In genomic region chr11:95055273-95055897, GRCh38 we compare ENCODE assay signal across 16 cellular contexts. TPM values are rescaled to one million over a fixed set of nuclear protein-coding genes. Genes with fewer than 3 reads are reported as not detected.
DNase-seq lines count a peak whose midpoint lies in the region; ATAC-seq and TF ChIP-seq lines count a peak whose summit lies in the region.
"Had no signal": no experiment of that assay in that cellular context is flagged by ENCODE, and none has a peak within 500 bp of the region (broad histone marks: within the 10 kb centered on the region; RNA-seq: fewer than 3 reads in every experiment).

No MANE protein-coding gene starts in this region.

- H3K4me1 ChIP-seq in hepatocyte (ENCODE audit: insufficient read depth) (no peaks in the 10 kb centered on the region), GM23338 (ENCODE audit: insufficient read depth) (no peaks in the 10 kb centered on the region)
- H3K4me1 ChIP-seq: Caco-2 had no signal

- no peaks in the 10 kb centered on the region for H3F3A ChIP-seq in GM23338 (replicated peaks; ENCODE audit: low read depth)

- TF ChIP-seq CTCF in nephron progenitor cell (IDR thresholded peaks at IDR 0.05) (no peak), hepatocyte (IDR thresholded peaks at IDR 0.05; ENCODE audit: poor library complexity) (no peak), GM23338 (conservative IDR thresholded peaks at IDR 0.05; ENCODE audit: low read depth in 2 of 2) (no peak)

- H2AFZ ChIP-seq in hepatocyte, result no peak overlapping the region
- no peak overlapping the region for H2AFZ ChIP-seq in GM23338

- H3K9me3 Mint-ChIP-seq in memory B cell, result no peaks in the 10 kb centered on the region
- H3K9me3 Mint-ChIP-seq in nephron progenitor cell, result no peaks in the 10 kb centered on the region
- H3K9me3 Mint-ChIP-seq in GM23338, result no peaks in the 10 kb centered on the region
- H3K9me3 Mint-ChIP-seq: activated CD4-positive, alpha-beta T cell treated with anti-CD3 and anti-CD28 coated beads, Interleukin-2, amount 10 ng/mL, durations not matched to agents 7 days and 5 days; stimulated activated naive CD8-positive, alpha-beta T cell treated with anti-CD3 and anti-CD28 coated beads, Interleukin-15, Interleukin-2, amounts not matched to agents 100 ng/mL and 50 ng/mL, for 24 hours had no signal

- H3K9me2 ChIP-seq in hepatocyte (replicated peaks; ENCODE audit: insufficient read depth) (no peaks in the 10 kb centered on the region), GM23338 (ENCODE audit: insufficient read depth) (no peaks in the 10 kb centered on the region)

- H3K27ac Mint-ChIP-seq in memory B cell (no peak overlapping the region), nephron progenitor cell (no peak overlapping the region), GM23338 (no peak overlapping the region)
- H3K27ac Mint-ChIP-seq: activated CD4-positive, alpha-beta T cell treated with anti-CD3 and anti-CD28 coated beads, Interleukin-2, amount 10 ng/mL, durations not matched to agents 7 days and 5 days; stimulated activated naive CD8-positive, alpha-beta T cell treated with anti-CD3 and anti-CD28 coated beads, Interleukin-15, Interleukin-2, amounts not matched to agents 100 ng/mL and 50 ng/mL, for 24 hours had no signal

- no peaks in the 10 kb centered on the region for H3K36me3 ChIP-seq in hepatocyte (replicated peaks; ENCODE audit: insufficient read depth, low read depth)
- H3K36me3 ChIP-seq in GM23338 (ENCODE audit: insufficient read depth), result no peaks in the 10 kb centered on the region
- H3K36me3 ChIP-seq: cardiac muscle cell had no signal

- peak; percentile 96 for ATAC-seq in GM18909 (IDR thresholded peaks at IDR 0.05; ENCODE audit: poor library complexity, unreplicated experiment)
- ATAC-seq in GM21619 (IDR thresholded peaks at IDR 0.05; ENCODE audit: unreplicated experiment), result peak; percentile 93
- peak; percentile 96 for ATAC-seq in HG03066 (IDR thresholded peaks at IDR 0.05; ENCODE audit: low read depth, unreplicated experiment)
- ATAC-seq in memory B cell (ENCODE audit: low read depth), result peak; percentile 80
- no peak for ATAC-seq in GM23338
- ATAC-seq: HepG2 had no signal

- H3K4me3 ChIP-seq in hepatocyte (no peak overlapping the region), GM23338 (no peak overlapping the region)
- H3K4me3 ChIP-seq: cardiac muscle cell had no signal

- no peaks in the 10 kb centered on the region for H3K9me3 ChIP-seq in hepatocyte (ENCODE audit: low read depth)
- H3K9me3 ChIP-seq: Caco-2 had no signal

- intact Hi-C loops in head of caudate nucleus (cut with DNase I), result no loop called here

- H3K79me2 ChIP-seq in hepatocyte (no peaks in the 10 kb centered on the region), GM23338 (replicated peaks; ENCODE audit: insufficient read depth) (no peaks in the 10 kb centered on the region)

- H3K27ac ChIP-seq in hepatocyte, result no peak overlapping the region
- no peak overlapping the region for H3K27ac ChIP-seq in GM23338 (ENCODE audit: low read depth)
- H3K27ac ChIP-seq: cardiac muscle cell had no signal

- H3K36me3 Mint-ChIP-seq in memory B cell (no peaks in the 10 kb centered on the region), nephron progenitor cell (ENCODE audit: low read depth) (no peaks in the 10 kb centered on the region), GM23338 (ENCODE audit: low read depth) (no peaks in the 10 kb centered on the region)

- H3K4me3 Mint-ChIP-seq in memory B cell (no peak overlapping the region), nephron progenitor cell (no peak overlapping the region), GM23338 (no peak overlapping the region)
- H3K4me3 Mint-ChIP-seq: activated CD4-positive, alpha-beta T cell treated with anti-CD3 and anti-CD28 coated beads, Interleukin-2, amount 10 ng/mL, durations not matched to agents 7 days and 5 days; stimulated activated naive CD8-positive, alpha-beta T cell treated with anti-CD3 and anti-CD28 coated beads, Interleukin-15, Interleukin-2, amounts not matched to agents 100 ng/mL and 50 ng/mL, for 24 hours had no signal

- no peaks in the 10 kb centered on the region for H4K20me1 ChIP-seq in hepatocyte (ENCODE audit: insufficient read depth, poor library complexity, severe bottlenecking)
- no peaks in the 10 kb centered on the region for H4K20me1 ChIP-seq in GM23338 (replicated peaks; ENCODE audit: insufficient read depth)

- H3K27me3 Mint-ChIP-seq in memory B cell (peaks cover 1% of the 10 kb centered on the region), nephron progenitor cell (ENCODE audit: low read depth, poor library complexity) (peaks cover 33% of the 10 kb centered on the region), GM23338 (ENCODE audit: insufficient read depth, low read depth, poor library complexity) (peaks cover 6% of the 10 kb centered on the region)

- H3K4me2 ChIP-seq in hepatocyte (no peak overlapping the region), GM23338 (no peak overlapping the region)

- H3K27me3 ChIP-seq in hepatocyte, result no peaks in the 10 kb centered on the region
- no peaks in the 10 kb centered on the region; the same call in 1 of the 2 replicates for H3K27me3 ChIP-seq in GM23338 (ENCODE audit: insufficient read depth)

- DNase-seq in memory B cell (ENCODE audit: low spot score in 2 of 2) (no peak), head of caudate nucleus (no peak), nephron progenitor cell (no peak), hepatocyte (ENCODE audit: low spot score) (no peak), GM23338 (ENCODE audit: low spot score) (no peak)
- DNase-seq: activated CD4-positive, alpha-beta T cell treated with anti-CD3 and anti-CD28 coated beads, Interleukin-2, amount 10 ng/mL, durations not matched to agents 7 days and 5 days; activated gamma-delta T cell treated with Interleukin-2 at 50 U/mL for 16 hours; Caco-2; NCI-H187 treated with DMSO at 0.1 percent for 48 hours; posterior cingulate gyrus had no signal

- WGBS in hepatocyte (ENCODE audit: low lambda C conversion rate, missing lambda C conversion rate), result 44% methylated on average over 2 of the region's 2 CpGs

- H3K4me1 Mint-ChIP-seq in memory B cell, result peaks cover 10% of the 10 kb centered on the region
- H3K4me1 Mint-ChIP-seq in nephron progenitor cell, result no peaks in the 10 kb centered on the region
- no peaks in the 10 kb centered on the region for H3K4me1 Mint-ChIP-seq in GM23338
- H3K4me1 Mint-ChIP-seq: activated CD4-positive, alpha-beta T cell treated with anti-CD3 and anti-CD28 coated beads, Interleukin-2, amount 10 ng/mL, durations not matched to agents 7 days and 5 days had no signal

TF ChIP-seq in GM23338, 12 proteins besides CTCF, POLR2A, EP300 and RAD21:
- TF ChIP-seq ZNF331 (CRISPR knock-in tag; IDR thresholded peaks at IDR 0.05; ENCODE audit: low read depth) (no peak), NANOG (IDR thresholded peaks at IDR 0.05; ENCODE audit: borderline replicate concordance) (no peak), ETS1 (IDR thresholded peaks at IDR 0.05) (no peak), STAT1 (IDR thresholded peaks at IDR 0.05; ENCODE audit: unreplicated experiment) (no peak), EZH2 (IDR thresholded peaks at IDR 0.05; ENCODE audit: low read depth, unreplicated experiment) (no peak), POLR2AphosphoS5 (IDR thresholded peaks at IDR 0.05; ENCODE audit: low read depth) (no peak)

RNA-seq across cellular contexts. Expression of gene KDM4F, which starts 6.2 kb away (rescaled TPM):
- total RNA-seq in hepatocyte, result not detected in 2 replicates
- polyA plus RNA-seq in hepatocyte (not detected in 2 replicates), GM23338 (2016; fragmentation: Nextera tagmentation; extraction: Ambion mirVana) (not detected in 2 replicates)
- not detected in 2 replicates for total RNA-seq in GM23338 (2014; rRNA removed; shearing (Covaris generic))
- total RNA-seq: activated CD4-positive, alpha-beta T cell treated with anti-CD3 and anti-CD28 coated beads, Interleukin-2, amount 10 ng/mL, durations not matched to agents 7 days and 5 days; Caco-2; cardiac muscle cell; HepG2 had no signal
- polyA plus RNA-seq: cardiac muscle cell, HepG2 had no signal

RNA-seq across cellular contexts. Expression of gene SRSF8, which starts 11.3 kb away (rescaled TPM):
- total RNA-seq in hepatocyte, result 31.2 and 52.0 TPM in 2 replicates
- polyA plus RNA-seq in hepatocyte (43.0 and 48.2 TPM in 2 replicates), GM23338 (2016; fragmentation: Nextera tagmentation; extraction: Ambion mirVana) (18.2 and 19.9 TPM in 2 replicates)
- 11.0 and 12.6 TPM in 2 replicates for total RNA-seq in GM23338 (2014; rRNA removed; shearing (Covaris generic))

RNA-seq across cellular contexts. Expression of gene KDM4E, which starts 30.3 kb away (rescaled TPM):
- total RNA-seq in hepatocyte, result not detected in 2 replicates
- polyA plus RNA-seq in hepatocyte (not detected in 2 replicates), GM23338 (2016; fragmentation: Nextera tagmentation; extraction: Ambion mirVana) (not detected in 2 replicates)
- total RNA-seq in GM23338 (2014; rRNA removed; shearing (Covaris generic)), result not detected in 2 replicates
- total RNA-seq: activated CD4-positive, alpha-beta T cell treated with anti-CD3 and anti-CD28 coated beads, Interleukin-2, amount 10 ng/mL, durations not matched to agents 7 days and 5 days; Caco-2; cardiac muscle cell; HepG2 had no signal
- polyA plus RNA-seq: cardiac muscle cell, HepG2 had no signal

RNA-seq across cellular contexts. Expression of gene ENDOD1, which starts 34.3 kb away (rescaled TPM):
- 26.6 and 27.6 TPM in 2 replicates for total RNA-seq in hepatocyte
- polyA plus RNA-seq in hepatocyte (8.8 and 10.4 TPM in 2 replicates), GM23338 (2016; fragmentation: Nextera tagmentation; extraction: Ambion mirVana) (0.76 and 1.1 TPM in 2 replicates)
- total RNA-seq in GM23338 (2014; rRNA removed; shearing (Covaris generic)), result 4.0 and 4.4 TPM in 2 replicates
